In genomic region chr2:86562891-86563649, GRCh38 we compare ENCODE assay signal across 8 cellular contexts. TPM values are rescaled to one million over a fixed set of nuclear protein-coding genes. Genes with fewer than 3 reads are reported as not detected.
DNase-seq lines count a peak whose midpoint lies in the region; ATAC-seq and TF ChIP-seq lines count a peak whose summit lies in the region.

Gene CHMP3, minus strand, starts transcription at chr2:86563443. Its CDS starts 95 bp downstream, at chr2:86563348.

- peak within 1 kb of the TSS; percentile 92 for H3K4me3 Mint-ChIP-seq in activated naive CD8-positive, alpha-beta T cell

- peak within 1 kb of the TSS; percentile 98 for H3K4me3 ChIP-seq in osteoblast (ENCODE audit: insufficient read depth, low read length)
- peak within 1 kb of the TSS; percentile 88 for H3K4me3 ChIP-seq in thoracic aorta

- H3K36me3 ChIP-seq in osteoblast (ENCODE audit: insufficient read depth, low read length): no peaks in the 10 kb centered on the region
- H3K36me3 ChIP-seq in thoracic aorta: no peaks in the 10 kb centered on the region

- peaks cover 11% of the 10 kb centered on the region for H3K36me3 Mint-ChIP-seq in activated naive CD8-positive, alpha-beta T cell

- H3K27me3 Mint-ChIP-seq in activated naive CD8-positive, alpha-beta T cell: no peaks in the 10 kb centered on the region

- peaks cover 11% of the 10 kb centered on the region for H4K20me1 ChIP-seq in osteoblast (ENCODE audit: insufficient read depth, low read length)

- H3K9me3 Mint-ChIP-seq in activated naive CD8-positive, alpha-beta T cell (ENCODE audit: low read depth): no peaks in the 10 kb centered on the region

- peaks cover 31% of the 10 kb centered on the region for H3K4me1 Mint-ChIP-seq in activated naive CD8-positive, alpha-beta T cell (ENCODE audit: low read depth)

- H3K27ac Mint-ChIP-seq in activated naive CD8-positive, alpha-beta T cell: peak within 1 kb of the TSS; percentile 97

- H3K27ac ChIP-seq in osteoblast (ENCODE audit: low read depth, low read length): peak within 1 kb of the TSS; percentile 99
- H3K27ac ChIP-seq in thoracic aorta: peak within 1 kb of the TSS; percentile 94 to 99

- H3K9me3 ChIP-seq in osteoblast (ENCODE audit: low read depth, low read length) (no peaks in the 10 kb centered on the region), thoracic aorta (no peaks in the 10 kb centered on the region)

- peaks cover 45% of the 10 kb centered on the region for H3K79me2 ChIP-seq in osteoblast (ENCODE audit: insufficient read depth, low read length)

- H2AFZ ChIP-seq in osteoblast (ENCODE audit: low read length): peak within 1 kb of the TSS; percentile 99

- peak within 1 kb of the TSS; percentile 97 for H3K4me2 ChIP-seq in osteoblast (ENCODE audit: insufficient read depth, low read length)

- H3K27me3 ChIP-seq in osteoblast (ENCODE audit: insufficient read depth, low read length) (no peaks in the 10 kb centered on the region), thoracic aorta (replicated peaks; ENCODE audit: insufficient read depth) (no peaks in the 10 kb centered on the region)

- ATAC-seq in HG02623 (IDR thresholded peaks at IDR 0.05; ENCODE audit: unreplicated experiment) (peak; percentile 83), thoracic aorta (ENCODE audit: insufficient number of reproducible peaks, low FRiP score, low read depth) (peak; percentile 96)

- CTCF ChIA-PET in GM10248 (lab: Yijun Ruan, JAX): interaction anchor here (1.0 to 2.2 kb wide), 4 partner anchors 11 to 342 kb away, joined by 3 to 9 read pairs (median 3); no protein-coding TSS in a partner anchor

- H3K4me1 ChIP-seq in osteoblast (ENCODE audit: insufficient read depth, low read length) (peaks cover 19% of the 10 kb centered on the region), thoracic aorta (ENCODE audit: control insufficient read depth in 1 of 2, low read depth in 2 of 2) (peaks cover 21 to 32% of the 10 kb centered on the region in 2 donors)

- DNase-seq in GM10248 (ENCODE audit: extremely low spot score) (peak; percentile 98), NCI-H1105 (lab: John Stamatoyannopoulos, UW) (peak; percentile 92), SKM-1 treated with dmso at 0.1 percent for 144 hours (lab: John Stamatoyannopoulos, UW; ENCODE audit: unreplicated experiment) (peak; percentile 98), glomerular visceral epithelial cell (ENCODE audit: extremely low spot score) (peak; percentile 96), osteoblast (ENCODE audit: insufficient read length, low spot score, missing footprints) (peak; percentile 98), thoracic aorta (ENCODE audit: low spot score) (peak; percentile 91)

- POLR2A ChIA-PET in GM10248 (lab: Yijun Ruan, JAX): no interaction called here

- TF ChIP-seq CTCF in GM10248 (IDR thresholded peaks at IDR 0.05; ENCODE audit: control extremely low read depth, extremely low read depth, low read depth, missing control alignments) (no peak), osteoblast (IDR thresholded peaks at IDR 0.05; ENCODE audit: extremely low read depth, low read depth, low read length) (no peak), thoracic aorta (IDR thresholded peaks at IDR 0.05) (no peak)

RNA-seq across cellular contexts. Expression of gene CHMP3, which starts in this region (rescaled TPM):
- total RNA-seq in osteoblast (76.0 and 84.3 TPM in 2 replicates), thoracic aorta (100 to 1,000 TPM; 138 to 139 TPM)

Comparison
In these comparisons a context has a peak if more than half of its experiments do, and no peak if none do; other contexts are left out.
1. Peak in every context shown above with its lines: DNase-seq, ATAC-seq, H3K4me3 ChIP-seq and H3K27ac ChIP-seq.